In the genomic region with DNA sequence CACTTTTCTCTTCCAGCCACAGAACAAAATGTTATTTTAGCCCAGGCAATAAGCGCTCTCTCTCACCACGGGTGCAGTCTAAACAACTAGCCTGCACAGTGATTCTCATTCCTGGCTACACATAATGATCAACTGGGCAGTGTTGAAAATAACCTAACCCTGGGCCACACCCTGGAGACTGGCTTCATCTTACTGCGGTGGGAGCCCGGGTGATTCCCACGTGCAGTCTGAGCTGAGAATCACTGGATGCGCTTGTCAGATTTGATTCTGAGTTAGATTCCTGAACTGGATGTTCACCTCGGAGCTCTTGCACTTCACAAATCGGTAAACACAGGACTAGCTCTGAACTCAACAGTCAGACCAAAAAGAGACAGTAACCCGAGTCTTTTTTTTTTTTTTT, we compare ENCODE assay signal across 1 cellular context.
TF ChIP-seq lines count a peak whose summit lies in the region.

No MANE protein-coding gene starts in this region.

TF ChIP-seq in GM12878, 131 proteins besides CTCF, POLR2A, EP300 and RAD21:
- TF ChIP-seq CUX1 (IDR thresholded peaks at IDR 0.05; ENCODE audit: insufficient replicate concordance, low read depth, low read length), result no peak
- 0 out of 2 replicates have a peak, but pooled peaks have one; percentile 6 for TF ChIP-seq NFIC (IDR thresholded peaks at IDR 0.05; ENCODE audit: low read depth, low read length)
- TF ChIP-seq SUPT20H (IDR thresholded peaks at IDR 0.05; ENCODE audit: borderline replicate concordance, control insufficient read depth, low read depth, low read length), result no peak
- TF ChIP-seq GATAD2B (conservative IDR thresholded peaks at IDR 0.05; ENCODE audit: low read depth), result no peak
- no peak for TF ChIP-seq CBX5 (IDR thresholded peaks at IDR 0.05; ENCODE audit: low read depth)
- TF ChIP-seq BHLHE40 (IDR thresholded peaks at IDR 0.05; ENCODE audit: borderline replicate concordance in 1 of 2, low read depth in 2 of 2, low read length in 1 of 2), result 0 out of 4 replicates have a peak, but pooled peaks of 1 of the 2 experiments have one; percentile 19
- peak; percentile 31 for TF ChIP-seq MEF2B (IDR thresholded peaks at IDR 0.05; ENCODE audit: partially characterized antibody, poor library complexity, severe bottlenecking)
- no peak for TF ChIP-seq WRNIP1 (IDR thresholded peaks at IDR 0.05; ENCODE audit: borderline replicate concordance, low read depth, low read length)
- TF ChIP-seq, protein P1, sequence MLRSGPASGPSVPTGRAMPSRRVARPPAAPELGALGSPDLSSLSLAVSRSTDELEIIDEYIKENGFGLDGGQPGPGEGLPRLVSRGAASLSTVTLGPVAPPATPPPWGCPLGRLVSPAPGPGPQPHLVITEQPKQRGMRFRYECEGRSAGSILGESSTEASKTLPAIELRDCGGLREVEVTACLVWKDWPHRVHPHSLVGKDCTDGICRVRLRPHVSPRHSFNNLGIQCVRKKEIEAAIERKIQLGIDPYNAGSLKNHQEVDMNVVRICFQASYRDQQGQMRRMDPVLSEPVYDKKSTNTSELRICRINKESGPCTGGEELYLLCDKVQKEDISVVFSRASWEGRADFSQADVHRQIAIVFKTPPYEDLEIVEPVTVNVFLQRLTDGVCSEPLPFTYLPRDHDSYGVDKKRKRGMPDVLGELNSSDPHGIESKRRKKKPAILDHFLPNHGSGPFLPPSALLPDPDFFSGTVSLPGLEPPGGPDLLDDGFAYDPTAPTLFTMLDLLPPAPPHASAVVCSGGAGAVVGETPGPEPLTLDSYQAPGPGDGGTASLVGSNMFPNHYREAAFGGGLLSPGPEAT (IDR thresholded peaks at IDR 0.05; ENCODE audit: low read depth), result no peak
- no peak for TF ChIP-seq SP1 (IDR thresholded peaks at IDR 0.05; ENCODE audit: low read depth, low read length)
- no peak for TF ChIP-seq YBX1 (IDR thresholded peaks at IDR 0.05)
- 0 out of 2 replicates have a peak, but pooled peaks have one; percentile 9 for TF ChIP-seq CHD2 (IDR thresholded peaks at IDR 0.05; ENCODE audit: borderline replicate concordance, low read depth, low read length)
- no peak for TF ChIP-seq NR2C2 (IDR thresholded peaks at IDR 0.05; ENCODE audit: borderline replicate concordance, control insufficient read depth, insufficient read length, low read depth)
